In genomic region chr17:45833826-45834439, GRCh38 we compare ENCODE assay signal across 1 cellular context.
TF ChIP-seq lines count a peak whose summit lies in the region.

No MANE protein-coding gene starts in this region.

TF ChIP-seq in SK-N-SH, 30 proteins besides CTCF, POLR2A, EP300 and RAD21 (continued from another document):
- TF ChIP-seq, protein P1, sequence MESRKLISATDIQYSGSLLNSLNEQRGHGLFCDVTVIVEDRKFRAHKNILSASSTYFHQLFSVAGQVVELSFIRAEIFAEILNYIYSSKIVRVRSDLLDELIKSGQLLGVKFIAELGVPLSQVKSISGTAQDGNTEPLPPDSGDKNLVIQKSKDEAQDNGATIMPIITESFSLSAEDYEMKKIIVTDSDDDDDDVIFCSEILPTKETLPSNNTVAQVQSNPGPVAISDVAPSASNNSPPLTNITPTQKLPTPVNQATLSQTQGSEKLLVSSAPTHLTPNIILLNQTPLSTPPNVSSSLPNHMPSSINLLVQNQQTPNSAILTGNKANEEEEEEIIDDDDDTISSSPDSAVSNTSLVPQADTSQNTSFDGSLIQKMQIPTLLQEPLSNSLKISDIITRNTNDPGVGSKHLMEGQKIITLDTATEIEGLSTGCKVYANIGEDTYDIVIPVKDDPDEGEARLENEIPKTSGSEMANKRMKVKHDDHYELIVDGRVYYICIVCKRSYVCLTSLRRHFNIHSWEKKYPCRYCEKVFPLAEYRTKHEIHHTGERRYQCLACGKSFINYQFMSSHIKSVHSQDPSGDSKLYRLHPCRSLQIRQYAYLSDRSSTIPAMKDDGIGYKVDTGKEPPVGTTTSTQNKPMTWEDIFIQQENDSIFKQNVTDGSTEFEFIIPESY (IDR thresholded peaks at IDR 0.05; ENCODE audit: borderline replicate concordance, low read depth) = no peak
- TF ChIP-seq FOXM1 (IDR thresholded peaks at IDR 0.05; ENCODE audit: low read depth) (no peak), RXRA (IDR thresholded peaks at IDR 0.05; ENCODE audit: borderline replicate concordance, low read depth) (no peak), REST (IDR thresholded peaks at IDR 0.05; ENCODE audit: low read depth, low read length) (no peak), MAX (IDR thresholded peaks at IDR 0.05; ENCODE audit: low read depth) (no peak), ELF1 (IDR thresholded peaks at IDR 0.05) (no peak), JUND (IDR thresholded peaks at IDR 0.05) (no peak)
TF ChIP-seq in SK-N-SH: peak in this region for 0.
